2 cellular contexts compared by ENCODE assay signal in genomic region chr9:105291422-105291859, GRCh38.
TF ChIP-seq lines count a peak whose summit lies in the region.

No MANE protein-coding gene starts in this region.

TF ChIP-seq in IMR-90, 13 proteins besides CTCF, POLR2A, EP300 and RAD21:
- no peak for TF ChIP-seq SMC3 (IDR thresholded peaks at IDR 0.05; ENCODE audit: low read depth, low read length)
- no peak for TF ChIP-seq MAZ (IDR thresholded peaks at IDR 0.05; ENCODE audit: borderline replicate concordance, low read depth, low read length)
- TF ChIP-seq MXI1 (IDR thresholded peaks at IDR 0.05; ENCODE audit: borderline replicate concordance, low read depth, low read length) = no peak
- no peak for TF ChIP-seq ELK1 (IDR thresholded peaks at IDR 0.05; ENCODE audit: borderline replicate concordance, low read depth, low read length)
- no peak for TF ChIP-seq FOS (IDR thresholded peaks at IDR 0.05; ENCODE audit: low read depth, low read length)
- TF ChIP-seq RCOR1 (IDR thresholded peaks at IDR 0.05; ENCODE audit: insufficient replicate concordance, low read length) = no peak
- no peak for TF ChIP-seq CEBPB (IDR thresholded peaks at IDR 0.05; ENCODE audit: low read depth, low read length)
- no peak for TF ChIP-seq BHLHE40 (IDR thresholded peaks at IDR 0.05; ENCODE audit: low read depth, low read length)
- no peak for TF ChIP-seq CHD1 (IDR thresholded peaks at IDR 0.05; ENCODE audit: low read depth, low read length)
- TF ChIP-seq MAFK (IDR thresholded peaks at IDR 0.05; ENCODE audit: low read depth, low read length) = no peak
- TF ChIP-seq NFE2L2 (IDR thresholded peaks at IDR 0.05; ENCODE audit: low read depth, low read length) = no peak
- TF ChIP-seq RFX5 (IDR thresholded peaks at IDR 0.05; ENCODE audit: low read depth, low read length) = no peak
- TF ChIP-seq USF2 (IDR thresholded peaks at IDR 0.05; ENCODE audit: low read depth, low read length) = no peak

TF ChIP-seq in HepG2, 621 proteins besides CTCF, POLR2A, EP300 and RAD21 (continues in another document):
- TF ChIP-seq CEBPB (IDR thresholded peaks at IDR 0.05; ENCODE audit: borderline replicate concordance, low read depth, low read length) (peak; percentile 91), TIGD3 (CRISPR knock-in tag; IDR thresholded peaks at IDR 0.05; ENCODE audit: borderline replicate concordance) (no peak), ATF3 (CRISPR knock-in tag; IDR thresholded peaks at IDR 0.05) (peak; percentile 46; the same call in 1 of the 2 replicates), ZNF639 (CRISPR knock-in tag; conservative IDR thresholded peaks at IDR 0.05) (0 out of 2 replicates have a peak, but pooled peaks have one; percentile 21), ZNF747 (CRISPR knock-in tag; IDR thresholded peaks at IDR 0.05; ENCODE audit: borderline replicate concordance) (peak; percentile 49; the same call in 1 of the 2 replicates), SRSF4 (IDR thresholded peaks at IDR 0.05; ENCODE audit: low read depth, low read length, poor library complexity, severe bottlenecking) (no peak), RFX3 (CRISPR knock-in tag; IDR thresholded peaks at IDR 0.05) (no peak), ZNF605 (CRISPR knock-in tag; IDR thresholded peaks at IDR 0.05) (peak; percentile 58; the same call in 1 of the 2 replicates), ESRRA (CRISPR knock-in tag; IDR thresholded peaks at IDR 0.05; ENCODE audit: low read depth) (0 out of 2 replicates have a peak, but pooled peaks have one; percentile 72), ZNF646 (CRISPR knock-in tag; IDR thresholded peaks at IDR 0.05) (0 out of 2 replicates have a peak, but pooled peaks have one; percentile 11), HNF4A (CRISPR knock-in tag; IDR thresholded peaks at IDR 0.05) (peak; percentile 98), MIER3 (CRISPR knock-in tag; IDR thresholded peaks at IDR 0.05; ENCODE audit: borderline replicate concordance) (peak; percentile 85; the same call in 1 of the 2 replicates), RNF219 (CRISPR knock-in tag; IDR thresholded peaks at IDR 0.05) (no peak), SOX6 (IDR thresholded peaks at IDR 0.05) (no peak), SOX6 (CRISPR knock-in tag; IDR thresholded peaks at IDR 0.05) (peak; percentile 96), MAZ (IDR thresholded peaks at IDR 0.05; ENCODE audit: borderline replicate concordance, low read depth, low read length) (no peak), MAZ (CRISPR knock-in tag; IDR thresholded peaks at IDR 0.05; ENCODE audit: low read depth) (peak; percentile 30; the same call in 1 of the 2 replicates), ZNF225 (CRISPR knock-in tag; IDR thresholded peaks at IDR 0.05) (no peak), THRA (CRISPR knock-in tag; IDR thresholded peaks at IDR 0.05; ENCODE audit: borderline replicate concordance) (0 out of 2 replicates have a peak, but pooled peaks have one; percentile 42), WIZ (CRISPR knock-in tag; IDR thresholded peaks at IDR 0.05) (0 out of 2 replicates have a peak, but pooled peaks have one; percentile 58), ZGPAT (CRISPR knock-in tag; IDR thresholded peaks at IDR 0.05) (peak; percentile 88), EHMT2 (IDR thresholded peaks at IDR 0.05; ENCODE audit: borderline replicate concordance, low read depth, low read length) (peak; percentile 39; the same call in 1 of the 2 replicates), PCBP1 (IDR thresholded peaks at IDR 0.05; ENCODE audit: borderline replicate concordance, low read depth, low read length) (no peak), KLF16 (CRISPR knock-in tag; IDR thresholded peaks at IDR 0.05) (peak in 1 of 2 experiments; percentile 77; a peak in 1 of 4 replicates), TARDBP (CRISPR knock-in tag; IDR thresholded peaks at IDR 0.05) (peak; percentile 77; the same call in 1 of the 2 replicates), HMGXB4 (CRISPR knock-in tag; IDR thresholded peaks at IDR 0.05; ENCODE audit: borderline replicate concordance in 1 of 2, low read depth in 1 of 2) (peak in 1 of 2 experiments; percentile 15; a peak in 1 of 4 replicates), TBP (CRISPR knock-in tag; IDR thresholded peaks at IDR 0.05) (no peak), IRF2 (CRISPR knock-in tag; IDR thresholded peaks at IDR 0.05) (peak; percentile 84; the same call in 1 of the 2 replicates), ZNF224 (CRISPR knock-in tag; IDR thresholded peaks at IDR 0.05) (no peak), ZSCAN9 (CRISPR knock-in tag; IDR thresholded peaks at IDR 0.05; ENCODE audit: borderline replicate concordance) (peak; percentile 85; the same call in 1 of the 2 replicates), GABPB1 (CRISPR knock-in tag; IDR thresholded peaks at IDR 0.05) (peak; percentile 17; the same call in 1 of the 2 replicates), TFDP2 (CRISPR knock-in tag; IDR thresholded peaks at IDR 0.05) (0 out of 2 replicates have a peak, but pooled peaks have one; percentile 9)
